Comparison of ENCODE assay signal across 1 cellular context in the genomic region with DNA sequence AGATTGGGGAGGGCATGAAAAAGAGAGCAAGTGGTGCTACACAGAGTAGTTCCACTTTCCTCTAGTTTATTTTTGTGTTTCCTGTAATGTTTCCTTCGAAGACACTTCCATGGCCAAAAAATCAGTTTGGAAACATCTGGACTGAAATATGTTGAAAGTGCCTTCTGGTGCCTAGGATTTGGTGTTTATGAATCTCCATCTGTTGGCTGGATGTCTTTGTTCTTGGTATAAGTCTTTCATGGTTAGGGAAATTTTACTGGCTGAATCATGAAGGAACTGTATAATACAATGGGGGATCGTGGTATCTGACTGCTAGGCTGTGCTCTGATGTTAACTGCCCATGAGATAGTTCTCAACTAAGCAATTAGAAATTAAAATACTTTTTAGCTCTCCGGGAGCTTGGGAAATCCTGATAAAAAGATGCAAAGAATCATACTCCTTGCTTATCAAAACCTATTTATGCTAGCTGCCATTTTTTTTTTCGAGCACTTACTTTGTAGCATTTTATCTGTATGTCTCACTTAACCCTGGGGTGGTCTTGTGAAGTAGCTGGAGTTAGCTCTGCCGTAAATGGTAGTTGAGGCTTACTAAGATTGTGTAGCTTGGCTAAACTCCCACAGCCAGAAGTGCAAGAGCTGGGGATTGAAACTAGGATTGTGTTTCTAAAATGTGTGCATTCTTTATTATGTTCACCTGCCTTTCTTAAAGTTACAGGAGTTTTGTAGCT.
TF ChIP-seq lines count a peak whose summit lies in the region.

No MANE protein-coding gene starts in this region.

TF ChIP-seq in HepG2, 621 proteins besides CTCF, POLR2A, EP300 and RAD21:
- TF ChIP-seq WIZ (CRISPR knock-in tag; IDR thresholded peaks at IDR 0.05) (no peak), HOXA9 (CRISPR knock-in tag; IDR thresholded peaks at IDR 0.05; ENCODE audit: borderline replicate concordance) (no peak), AGO1 (IDR thresholded peaks at IDR 0.05; ENCODE audit: low read depth, low read length, poor library complexity, severe bottlenecking) (no peak), HNRNPUL1 (IDR thresholded peaks at IDR 0.05; ENCODE audit: low read depth, low read length) (no peak), ONECUT2 (CRISPR knock-in tag; IDR thresholded peaks at IDR 0.05) (no peak), STAT5B (CRISPR knock-in tag; IDR thresholded peaks at IDR 0.05) (no peak), ZNF724P (CRISPR knock-in tag; IDR thresholded peaks at IDR 0.05; ENCODE audit: borderline replicate concordance) (no peak), SP1 (IDR thresholded peaks at IDR 0.05) (no peak), SP1 (CRISPR knock-in tag; IDR thresholded peaks at IDR 0.05) (no peak), ZNF549 (CRISPR knock-in tag; IDR thresholded peaks at IDR 0.05) (no peak), ZNF644 (CRISPR knock-in tag; IDR thresholded peaks at IDR 0.05; ENCODE audit: low read depth) (no peak)
- TF ChIP-seq, protein P1, sequence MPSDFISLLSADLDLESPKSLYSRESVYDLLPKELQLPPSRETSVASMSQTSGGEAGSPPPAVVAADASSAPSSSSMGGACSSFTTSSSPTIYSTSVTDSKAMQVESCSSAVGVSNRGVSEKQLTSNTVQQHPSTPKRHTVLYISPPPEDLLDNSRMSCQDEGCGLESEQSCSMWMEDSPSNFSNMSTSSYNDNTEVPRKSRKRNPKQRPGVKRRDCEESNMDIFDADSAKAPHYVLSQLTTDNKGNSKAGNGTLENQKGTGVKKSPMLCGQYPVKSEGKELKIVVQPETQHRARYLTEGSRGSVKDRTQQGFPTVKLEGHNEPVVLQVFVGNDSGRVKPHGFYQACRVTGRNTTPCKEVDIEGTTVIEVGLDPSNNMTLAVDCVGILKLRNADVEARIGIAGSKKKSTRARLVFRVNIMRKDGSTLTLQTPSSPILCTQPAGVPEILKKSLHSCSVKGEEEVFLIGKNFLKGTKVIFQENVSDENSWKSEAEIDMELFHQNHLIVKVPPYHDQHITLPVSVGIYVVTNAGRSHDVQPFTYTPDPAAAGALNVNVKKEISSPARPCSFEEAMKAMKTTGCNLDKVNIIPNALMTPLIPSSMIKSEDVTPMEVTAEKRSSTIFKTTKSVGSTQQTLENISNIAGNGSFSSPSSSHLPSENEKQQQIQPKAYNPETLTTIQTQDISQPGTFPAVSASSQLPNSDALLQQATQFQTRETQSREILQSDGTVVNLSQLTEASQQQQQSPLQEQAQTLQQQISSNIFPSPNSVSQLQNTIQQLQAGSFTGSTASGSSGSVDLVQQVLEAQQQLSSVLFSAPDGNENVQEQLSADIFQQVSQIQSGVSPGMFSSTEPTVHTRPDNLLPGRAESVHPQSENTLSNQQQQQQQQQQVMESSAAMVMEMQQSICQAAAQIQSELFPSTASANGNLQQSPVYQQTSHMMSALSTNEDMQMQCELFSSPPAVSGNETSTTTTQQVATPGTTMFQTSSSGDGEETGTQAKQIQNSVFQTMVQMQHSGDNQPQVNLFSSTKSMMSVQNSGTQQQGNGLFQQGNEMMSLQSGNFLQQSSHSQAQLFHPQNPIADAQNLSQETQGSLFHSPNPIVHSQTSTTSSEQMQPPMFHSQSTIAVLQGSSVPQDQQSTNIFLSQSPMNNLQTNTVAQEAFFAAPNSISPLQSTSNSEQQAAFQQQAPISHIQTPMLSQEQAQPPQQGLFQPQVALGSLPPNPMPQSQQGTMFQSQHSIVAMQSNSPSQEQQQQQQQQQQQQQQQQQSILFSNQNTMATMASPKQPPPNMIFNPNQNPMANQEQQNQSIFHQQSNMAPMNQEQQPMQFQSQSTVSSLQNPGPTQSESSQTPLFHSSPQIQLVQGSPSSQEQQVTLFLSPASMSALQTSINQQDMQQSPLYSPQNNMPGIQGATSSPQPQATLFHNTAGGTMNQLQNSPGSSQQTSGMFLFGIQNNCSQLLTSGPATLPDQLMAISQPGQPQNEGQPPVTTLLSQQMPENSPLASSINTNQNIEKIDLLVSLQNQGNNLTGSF (CRISPR knock-in tag; IDR thresholded peaks at IDR 0.05): no peak
- TF ChIP-seq, protein P2, sequence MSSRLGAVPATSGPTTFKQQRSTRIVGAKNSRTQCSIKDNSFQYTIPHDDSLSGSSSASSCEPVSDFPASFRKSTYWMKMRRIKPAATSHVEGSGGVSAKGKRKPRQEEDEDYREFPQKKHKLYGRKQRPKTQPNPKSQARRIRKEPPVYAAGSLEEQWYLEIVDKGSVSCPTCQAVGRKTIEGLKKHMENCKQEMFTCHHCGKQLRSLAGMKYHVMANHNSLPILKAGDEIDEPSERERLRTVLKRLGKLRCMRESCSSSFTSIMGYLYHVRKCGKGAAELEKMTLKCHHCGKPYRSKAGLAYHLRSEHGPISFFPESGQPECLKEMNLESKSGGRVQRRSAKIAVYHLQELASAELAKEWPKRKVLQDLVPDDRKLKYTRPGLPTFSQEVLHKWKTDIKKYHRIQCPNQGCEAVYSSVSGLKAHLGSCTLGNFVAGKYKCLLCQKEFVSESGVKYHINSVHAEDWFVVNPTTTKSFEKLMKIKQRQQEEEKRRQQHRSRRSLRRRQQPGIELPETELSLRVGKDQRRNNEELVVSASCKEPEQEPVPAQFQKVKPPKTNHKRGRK (CRISPR knock-in tag; IDR thresholded peaks at IDR 0.05): no peak
- TF ChIP-seq, protein P3, sequence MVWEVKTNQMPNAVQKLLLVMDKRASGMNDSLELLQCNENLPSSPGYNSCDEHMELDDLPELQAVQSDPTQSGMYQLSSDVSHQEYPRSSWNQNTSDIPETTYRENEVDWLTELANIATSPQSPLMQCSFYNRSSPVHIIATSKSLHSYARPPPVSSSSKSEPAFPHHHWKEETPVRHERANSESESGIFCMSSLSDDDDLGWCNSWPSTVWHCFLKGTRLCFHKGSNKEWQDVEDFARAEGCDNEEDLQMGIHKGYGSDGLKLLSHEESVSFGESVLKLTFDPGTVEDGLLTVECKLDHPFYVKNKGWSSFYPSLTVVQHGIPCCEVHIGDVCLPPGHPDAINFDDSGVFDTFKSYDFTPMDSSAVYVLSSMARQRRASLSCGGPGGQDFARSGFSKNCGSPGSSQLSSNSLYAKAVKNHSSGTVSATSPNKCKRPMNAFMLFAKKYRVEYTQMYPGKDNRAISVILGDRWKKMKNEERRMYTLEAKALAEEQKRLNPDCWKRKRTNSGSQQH (CRISPR knock-in tag; IDR thresholded peaks at IDR 0.05; ENCODE audit: low read depth): no peak
- TF ChIP-seq, protein P4, sequence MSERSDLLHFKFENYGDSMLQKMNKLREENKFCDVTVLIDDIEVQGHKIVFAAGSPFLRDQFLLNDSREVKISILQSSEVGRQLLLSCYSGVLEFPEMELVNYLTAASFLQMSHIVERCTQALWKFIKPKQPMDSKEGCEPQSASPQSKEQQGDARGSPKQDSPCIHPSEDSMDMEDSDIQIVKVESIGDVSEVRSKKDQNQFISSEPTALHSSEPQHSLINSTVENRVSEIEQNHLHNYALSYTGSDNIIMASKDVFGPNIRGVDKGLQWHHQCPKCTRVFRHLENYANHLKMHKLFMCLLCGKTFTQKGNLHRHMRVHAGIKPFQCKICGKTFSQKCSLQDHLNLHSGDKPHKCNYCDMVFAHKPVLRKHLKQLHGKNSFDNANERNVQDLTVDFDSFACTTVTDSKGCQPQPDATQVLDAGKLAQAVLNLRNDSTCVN (CRISPR knock-in tag; IDR thresholded peaks at IDR 0.05; ENCODE audit: borderline replicate concordance): no peak
- TF ChIP-seq, protein P5, sequence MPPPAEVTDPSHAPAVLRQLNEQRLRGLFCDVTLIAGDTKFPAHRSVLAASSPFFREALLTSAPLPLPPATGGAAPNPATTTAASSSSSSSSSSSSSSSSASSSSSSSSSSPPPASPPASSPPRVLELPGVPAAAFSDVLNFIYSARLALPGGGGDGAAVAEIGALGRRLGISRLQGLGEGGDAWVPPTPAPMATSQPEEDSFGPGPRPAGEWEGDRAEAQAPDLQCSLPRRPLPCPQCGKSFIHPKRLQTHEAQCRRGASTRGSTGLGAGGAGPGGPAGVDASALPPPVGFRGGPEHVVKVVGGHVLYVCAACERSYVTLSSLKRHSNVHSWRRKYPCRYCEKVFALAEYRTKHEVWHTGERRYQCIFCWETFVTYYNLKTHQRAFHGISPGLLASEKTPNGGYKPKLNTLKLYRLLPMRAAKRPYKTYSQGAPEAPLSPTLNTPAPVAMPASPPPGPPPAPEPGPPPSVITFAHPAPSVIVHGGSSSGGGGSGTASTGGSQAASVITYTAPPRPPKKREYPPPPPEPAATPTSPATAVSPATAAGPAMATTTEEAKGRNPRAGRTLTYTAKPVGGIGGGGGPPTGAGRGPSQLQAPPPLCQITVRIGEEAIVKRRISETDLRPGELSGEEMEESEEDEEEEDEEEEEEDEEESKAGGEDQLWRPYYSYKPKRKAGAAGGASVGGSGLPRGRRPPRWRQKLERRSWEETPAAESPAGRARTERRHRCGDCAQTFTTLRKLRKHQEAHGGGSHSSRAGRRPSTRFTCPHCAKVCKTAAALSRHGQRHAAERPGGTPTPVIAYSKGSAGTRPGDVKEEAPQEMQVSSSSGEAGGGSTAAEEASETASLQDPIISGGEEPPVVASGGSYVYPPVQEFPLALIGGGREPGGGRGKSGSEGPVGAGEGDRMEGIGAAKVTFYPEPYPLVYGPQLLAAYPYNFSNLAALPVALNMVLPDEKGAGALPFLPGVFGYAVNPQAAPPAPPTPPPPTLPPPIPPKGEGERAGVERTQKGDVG (CRISPR knock-in tag; IDR thresholded peaks at IDR 0.05; ENCODE audit: borderline replicate concordance): no peak
- TF ChIP-seq, protein P6, sequence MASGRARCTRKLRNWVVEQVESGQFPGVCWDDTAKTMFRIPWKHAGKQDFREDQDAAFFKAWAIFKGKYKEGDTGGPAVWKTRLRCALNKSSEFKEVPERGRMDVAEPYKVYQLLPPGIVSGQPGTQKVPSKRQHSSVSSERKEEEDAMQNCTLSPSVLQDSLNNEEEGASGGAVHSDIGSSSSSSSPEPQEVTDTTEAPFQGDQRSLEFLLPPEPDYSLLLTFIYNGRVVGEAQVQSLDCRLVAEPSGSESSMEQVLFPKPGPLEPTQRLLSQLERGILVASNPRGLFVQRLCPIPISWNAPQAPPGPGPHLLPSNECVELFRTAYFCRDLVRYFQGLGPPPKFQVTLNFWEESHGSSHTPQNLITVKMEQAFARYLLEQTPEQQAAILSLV (CRISPR knock-in tag; IDR thresholded peaks at IDR 0.05; ENCODE audit: borderline replicate concordance): no peak
- TF ChIP-seq, protein P7, sequence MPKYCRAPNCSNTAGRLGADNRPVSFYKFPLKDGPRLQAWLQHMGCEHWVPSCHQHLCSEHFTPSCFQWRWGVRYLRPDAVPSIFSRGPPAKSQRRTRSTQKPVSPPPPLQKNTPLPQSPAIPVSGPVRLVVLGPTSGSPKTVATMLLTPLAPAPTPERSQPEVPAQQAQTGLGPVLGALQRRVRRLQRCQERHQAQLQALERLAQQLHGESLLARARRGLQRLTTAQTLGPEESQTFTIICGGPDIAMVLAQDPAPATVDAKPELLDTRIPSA (CRISPR knock-in tag; IDR thresholded peaks at IDR 0.05; ENCODE audit: borderline replicate concordance): no peak
- TF ChIP-seq, protein P8, sequence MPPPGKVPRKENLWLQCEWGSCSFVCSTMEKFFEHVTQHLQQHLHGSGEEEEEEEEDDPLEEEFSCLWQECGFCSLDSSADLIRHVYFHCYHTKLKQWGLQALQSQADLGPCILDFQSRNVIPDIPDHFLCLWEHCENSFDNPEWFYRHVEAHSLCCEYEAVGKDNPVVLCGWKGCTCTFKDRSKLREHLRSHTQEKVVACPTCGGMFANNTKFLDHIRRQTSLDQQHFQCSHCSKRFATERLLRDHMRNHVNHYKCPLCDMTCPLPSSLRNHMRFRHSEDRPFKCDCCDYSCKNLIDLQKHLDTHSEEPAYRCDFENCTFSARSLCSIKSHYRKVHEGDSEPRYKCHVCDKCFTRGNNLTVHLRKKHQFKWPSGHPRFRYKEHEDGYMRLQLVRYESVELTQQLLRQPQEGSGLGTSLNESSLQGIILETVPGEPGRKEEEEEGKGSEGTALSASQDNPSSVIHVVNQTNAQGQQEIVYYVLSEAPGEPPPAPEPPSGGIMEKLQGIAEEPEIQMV (CRISPR knock-in tag; IDR thresholded peaks at IDR 0.05; ENCODE audit: low read depth): no peak
TF ChIP-seq in HepG2: peak in this region for 0.
